Comparison of ENCODE assay signal across 28 cellular contexts in genomic region chr2:136188086-136188485, GRCh38.
"Had no signal": no experiment of that assay in that cellular context is flagged by ENCODE, and none has a peak within 500 bp of the region (broad histone marks: within the 10 kb centered on the region; RNA-seq: fewer than 3 reads in every experiment).

No MANE protein-coding gene starts in this region.

- H3K9me3 Mint-ChIP-seq: activated CD4-positive, alpha-beta memory T cell treated with anti-CD3 and anti-CD28 coated beads for 36 hours; activated naive CD4-positive, alpha-beta T cell treated with anti-CD3 and anti-CD28 coated beads, Interleukin-2, amount 50 U/mL, for 24 hours; activated naive CD8-positive, alpha-beta T cell treated with anti-CD3 and anti-CD28 coated beads, Interleukin-2, amount 50 U/mL, for 24 hours; activated T-helper 2 cell treated with anti-CD3 and anti-CD28 coated beads, Interferon-gamma antibody, Interleukin-2, Interleukin-4, amounts not matched to agents 10 μg/mL and 5 μg/mL and 100 μg/mL, durations not matched to agents 14 hours and 24 hours and 36 hours had no signal

- H3K27ac ChIP-seq: adrenal gland, body of pancreas, epithelial cell of prostate had no signal

- H3K4me1 Mint-ChIP-seq: activated CD4-positive, alpha-beta T cell treated with anti-CD3 and anti-CD28 coated beads for 36 hours; activated CD8-positive, alpha-beta memory T cell treated with anti-CD3 and anti-CD28 coated beads, Interleukin-2, amount 10 ng/mL, durations not matched to agents 7 days and 5 days; activated naive CD8-positive, alpha-beta T cell treated with anti-CD3 and anti-CD28 coated beads for 36 hours; activated naive CD8-positive, alpha-beta T cell treated with anti-CD3 and anti-CD28 coated beads, Interleukin-2, amount 50 U/mL, for 24 hours had no signal

- H3K4me3 Mint-ChIP-seq: activated CD4-positive, alpha-beta memory T cell treated with anti-CD3 and anti-CD28 coated beads for 36 hours; activated CD4-positive, alpha-beta T cell treated with anti-CD3 and anti-CD28 coated beads for 36 hours; activated CD4-positive, alpha-beta T cell treated with anti-CD3 and anti-CD28 coated beads, Interleukin-2, amount 10 ng/mL, durations not matched to agents 24 days and 14 days; activated CD8-positive, alpha-beta memory T cell treated with anti-CD3 and anti-CD28 coated beads, Interleukin-2, amount 10 ng/mL, durations not matched to agents 7 days and 5 days; activated CD8-positive, alpha-beta T cell treated with anti-CD3 and anti-CD28 coated beads, Interleukin-2, amount 10 ng/mL, durations not matched to agents 7 days and 5 days; activated naive CD4-positive, alpha-beta T cell treated with anti-CD3 and anti-CD28 coated beads for 36 hours; activated naive CD4-positive, alpha-beta T cell treated with anti-CD3 and anti-CD28 coated beads, Interleukin-2, amount 50 U/mL, for 24 hours; activated naive CD8-positive, alpha-beta T cell treated with anti-CD3 and anti-CD28 coated beads for 36 hours; activated naive CD8-positive, alpha-beta T cell treated with anti-CD3 and anti-CD28 coated beads, Interleukin-2, amount 50 U/mL, for 24 hours; activated T-helper 1 cell treated with anti-CD3 and anti-CD28 coated beads, Interleukin-12 subunit alpha, Interleukin-12 subunit beta, Interleukin-2, Interleukin-4 antibody, amounts not matched to agents 30 ng/mL and 10 ng/mL and 1 ng/mL, durations not matched to agents 14 hours and 24 hours and 36 hours had no signal

- DNase-seq: activated CD4-positive, alpha-beta memory T cell treated with anti-CD3 and anti-CD28 coated beads for 36 hours; activated CD4-positive, alpha-beta T cell treated with anti-CD3 and anti-CD28 coated beads for 36 hours; activated CD4-positive, alpha-beta T cell treated with anti-CD3 and anti-CD28 coated beads, Interleukin-2, amount 10 ng/mL, durations not matched to agents 24 days and 14 days; activated CD4-positive, CD25-positive, alpha-beta regulatory T cell; activated CD4-positive, CD25-positive, alpha-beta regulatory T cell treated with anti-CD3 and anti-CD28 coated beads, Interleukin-2, amount 50 U/mL, for 72 hours; activated CD8-positive, alpha-beta memory T cell treated with anti-CD3 and anti-CD28 coated beads, Interleukin-2, amount 10 ng/mL, durations not matched to agents 7 days and 5 days; activated CD8-positive, alpha-beta memory T cell treated with anti-CD3 and anti-CD28 coated beads, Interleukin-2, amount 50 U/mL, for 4 hours; activated CD8-positive, alpha-beta T cell treated with anti-CD3 and anti-CD28 coated beads, Interleukin-2, amount 10 ng/mL, durations not matched to agents 7 days and 5 days; activated effector memory CD4-positive, alpha-beta T cell treated with anti-CD3 and anti-CD28 coated beads, Interleukin-2, amount 50 U/mL, for 16 hours; activated naive CD4-positive, alpha-beta T cell treated with anti-CD3 and anti-CD28 coated beads for 36 hours; activated naive CD8-positive, alpha-beta T cell treated with anti-CD3 and anti-CD28 coated beads for 36 hours; activated naive CD8-positive, alpha-beta T cell treated with anti-CD3 and anti-CD28 coated beads, Interleukin-2, amount 50 U/mL, for 24 hours; activated T-cell treated with anti-CD3 and anti-CD28 coated beads, Interleukin-2, amount 50 U/mL, for 1 hour; activated T-cell treated with anti-CD3 and anti-CD28 coated beads, Interleukin-2, amount 50 U/mL, for 48 hours; adrenal gland; amygdala; aorta; body of pancreas; caudate nucleus; cortex of kidney; effector CD8-positive, alpha-beta T cell; foreskin fibroblast; glutamatergic neuron; T-helper 2 cell had no signal

- H3K27me3 Mint-ChIP-seq: activated CD4-positive, alpha-beta memory T cell treated with anti-CD3 and anti-CD28 coated beads for 36 hours; activated CD4-positive, alpha-beta T cell treated with anti-CD3 and anti-CD28 coated beads for 36 hours; activated CD8-positive, alpha-beta memory T cell treated with anti-CD3 and anti-CD28 coated beads, Interleukin-2, amount 10 ng/mL, durations not matched to agents 7 days and 5 days; activated naive CD4-positive, alpha-beta T cell treated with anti-CD3 and anti-CD28 coated beads, Interleukin-2, amount 50 U/mL, for 24 hours; activated naive CD8-positive, alpha-beta T cell treated with anti-CD3 and anti-CD28 coated beads for 36 hours; activated naive CD8-positive, alpha-beta T cell treated with anti-CD3 and anti-CD28 coated beads, Interleukin-2, amount 50 U/mL, for 24 hours had no signal

- H3K9me3 ChIP-seq: adrenal gland, body of pancreas had no signal

- H3K27me3 ChIP-seq: adrenal gland, body of pancreas had no signal

- H3K36me3 Mint-ChIP-seq: activated CD4-positive, alpha-beta memory T cell treated with anti-CD3 and anti-CD28 coated beads for 36 hours; activated naive CD4-positive, alpha-beta T cell treated with anti-CD3 and anti-CD28 coated beads, Interleukin-2, amount 50 U/mL, for 24 hours; activated naive CD8-positive, alpha-beta T cell treated with anti-CD3 and anti-CD28 coated beads for 36 hours had no signal

- H3K4me3 ChIP-seq: adrenal gland, body of pancreas had no signal

- H3K27ac Mint-ChIP-seq: activated CD4-positive, alpha-beta memory T cell treated with anti-CD3 and anti-CD28 coated beads for 36 hours; activated CD4-positive, alpha-beta T cell treated with anti-CD3 and anti-CD28 coated beads for 36 hours; activated CD4-positive, alpha-beta T cell treated with anti-CD3 and anti-CD28 coated beads, Interleukin-2, amount 10 ng/mL, durations not matched to agents 24 days and 14 days; activated CD8-positive, alpha-beta memory T cell treated with anti-CD3 and anti-CD28 coated beads, Interleukin-2, amount 10 ng/mL, durations not matched to agents 7 days and 5 days; activated CD8-positive, alpha-beta T cell treated with anti-CD3 and anti-CD28 coated beads, Interleukin-2, amount 10 ng/mL, durations not matched to agents 7 days and 5 days; activated naive CD4-positive, alpha-beta T cell treated with anti-CD3 and anti-CD28 coated beads for 36 hours; activated naive CD4-positive, alpha-beta T cell treated with anti-CD3 and anti-CD28 coated beads, Interleukin-2, amount 50 U/mL, for 24 hours; activated naive CD8-positive, alpha-beta T cell treated with anti-CD3 and anti-CD28 coated beads for 36 hours; activated naive CD8-positive, alpha-beta T cell treated with anti-CD3 and anti-CD28 coated beads, Interleukin-2, amount 50 U/mL, for 24 hours; activated T-helper 1 cell treated with anti-CD3 and anti-CD28 coated beads, Interleukin-12 subunit alpha, Interleukin-12 subunit beta, Interleukin-2, Interleukin-4 antibody, amounts not matched to agents 30 ng/mL and 10 ng/mL and 1 ng/mL, durations not matched to agents 14 hours and 24 hours and 36 hours; activated T-helper 2 cell treated with anti-CD3 and anti-CD28 coated beads, Interferon-gamma antibody, Interleukin-2, Interleukin-4, amounts not matched to agents 10 μg/mL and 5 μg/mL and 100 μg/mL, durations not matched to agents 14 hours and 24 hours and 36 hours had no signal

- ATAC-seq: activated CD4-positive, alpha-beta T cell treated with anti-CD3 and anti-CD28 coated beads for 36 hours; activated CD8-positive, alpha-beta memory T cell treated with anti-CD3 and anti-CD28 coated beads, Interleukin-2, amount 10 ng/mL, durations not matched to agents 7 days and 5 days; activated CD8-positive, alpha-beta T cell treated with anti-CD3 and anti-CD28 coated beads, Interleukin-2, amount 10 ng/mL, durations not matched to agents 7 days and 5 days; activated naive CD8-positive, alpha-beta T cell treated with anti-CD3 and anti-CD28 coated beads, Interleukin-2, amount 50 U/mL, for 24 hours; body of pancreas had no signal

- H3K36me3 ChIP-seq: adrenal gland had no signal

- H3K4me1 ChIP-seq: adrenal gland, body of pancreas had no signal
